ENCODE assay signal across 8 cellular contexts in the genomic region with DNA sequence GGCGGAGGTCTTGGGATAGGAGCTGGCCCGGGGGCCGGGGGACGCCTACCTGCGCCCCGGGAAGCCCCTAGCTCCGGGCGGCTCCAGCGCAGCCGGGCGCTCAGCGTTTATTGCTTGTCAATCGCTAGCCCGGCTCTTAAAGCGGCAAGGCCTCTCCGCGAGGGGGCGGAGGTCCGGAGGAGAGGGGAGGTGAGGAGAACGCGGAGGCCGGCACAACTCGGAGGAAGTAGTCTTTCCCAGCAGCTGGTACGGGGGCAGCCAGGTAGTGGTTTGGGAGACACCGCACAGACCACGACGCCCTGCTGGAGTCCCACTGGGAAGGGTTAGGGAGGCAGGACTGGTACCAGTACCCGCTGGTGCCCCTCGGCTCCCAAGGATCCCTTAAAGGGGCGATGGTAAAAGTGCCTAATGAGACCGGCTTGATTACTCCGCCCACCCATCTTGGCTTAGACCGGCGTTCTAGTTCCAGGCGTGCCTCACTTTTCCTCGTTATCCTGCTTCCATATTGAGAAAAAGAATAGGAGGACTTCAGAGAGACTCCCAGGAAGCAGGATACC. TPM values are rescaled to one million over a fixed set of nuclear protein-coding genes. Genes with fewer than 3 reads are reported as not detected.
DNase-seq lines count a peak whose midpoint lies in the region; ATAC-seq and TF ChIP-seq lines count a peak whose summit lies in the region.

A gene with protein sequence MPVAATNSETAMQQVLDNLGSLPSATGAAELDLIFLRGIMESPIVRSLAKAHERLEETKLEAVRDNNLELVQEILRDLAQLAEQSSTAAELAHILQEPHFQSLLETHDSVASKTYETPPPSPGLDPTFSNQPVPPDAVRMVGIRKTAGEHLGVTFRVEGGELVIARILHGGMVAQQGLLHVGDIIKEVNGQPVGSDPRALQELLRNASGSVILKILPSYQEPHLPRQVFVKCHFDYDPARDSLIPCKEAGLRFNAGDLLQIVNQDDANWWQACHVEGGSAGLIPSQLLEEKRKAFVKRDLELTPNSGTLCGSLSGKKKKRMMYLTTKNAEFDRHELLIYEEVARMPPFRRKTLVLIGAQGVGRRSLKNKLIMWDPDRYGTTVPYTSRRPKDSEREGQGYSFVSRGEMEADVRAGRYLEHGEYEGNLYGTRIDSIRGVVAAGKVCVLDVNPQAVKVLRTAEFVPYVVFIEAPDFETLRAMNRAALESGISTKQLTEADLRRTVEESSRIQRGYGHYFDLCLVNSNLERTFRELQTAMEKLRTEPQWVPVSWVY (minus strand): TSS at position 112 of the 557 bp plus-strand sequence. CDS start 3,076 bp downstream, outside the sequence.

- peak; percentile 81 for DNase-seq in AG08396 (ENCODE audit: low spot score)
- DNase-seq in HK-2 (ENCODE audit: unreplicated experiment): peak; percentile 65
- DNase-seq in SHP77 (lab: John Stamatoyannopoulos, UW): peak; percentile 88 to 90
- peak in 1 of 2 donors; percentile 63 for DNase-seq in activated naive CD4-positive, alpha-beta T cell treated with anti-CD3 and anti-CD28 coated beads, Interleukin-2, amount 50 U/mL, for 72 hours (ENCODE audit: low spot score in 2 of 2)
- DNase-seq in neural progenitor cell (ENCODE audit: low spot score): peak; percentile 95
- DNase-seq in tibial artery: peak; percentile 76 to 85

- peak; percentile 63 to 74 for ATAC-seq in activated naive CD4-positive, alpha-beta T cell treated with anti-CD3 and anti-CD28 coated beads, Interleukin-2, amount 50 U/mL, for 72 hours
- ATAC-seq in gastroesophageal sphincter: peak; percentile 66
- no peak for ATAC-seq in HG02610 (IDR thresholded peaks at IDR 0.05; ENCODE audit: unreplicated experiment)

- peak within 1 kb of the TSS; percentile 95 for H2AFZ ChIP-seq in neural progenitor cell (replicated peaks)

- peaks cover 51% of the 10 kb centered on the region for H3F3A ChIP-seq in neural progenitor cell (ENCODE audit: low read depth)

- H3K4me1 Mint-ChIP-seq in neural progenitor cell: peaks cover 28% of the 10 kb centered on the region

- H3K27me3 ChIP-seq in gastroesophageal sphincter (peaks cover 13% of the 10 kb centered on the region), neural progenitor cell (peaks cover 11% of the 10 kb centered on the region), tibial artery (peaks cover 0 to 12% of the 10 kb centered on the region in 2 donors)

- H3K9ac ChIP-seq in neural progenitor cell: no peak within 1 kb of the TSS

- no peak for TF ChIP-seq EP300 in gastroesophageal sphincter (IDR thresholded peaks at IDR 0.05)

- intact Hi-C loops in tibial artery (cut with DNase I; ENCODE audit: low total_unique reads): no loop called here

- peak in 3 of 4 experiments; percentile 32 to 64 (median 48) for TF ChIP-seq CTCF in gastroesophageal sphincter (IDR thresholded peaks at IDR 0.05)
- peak; percentile 17 for TF ChIP-seq CTCF in neural progenitor cell (IDR thresholded peaks at IDR 0.05)
- peak; percentile 22 to 25 for TF ChIP-seq CTCF in tibial artery (IDR thresholded peaks at IDR 0.05)

- 0% methylated on average over 6 to 14 of the region's 36 CpGs for WGBS in gastroesophageal sphincter (ENCODE audit: low coverage in 1 of 2), 2 donors

- H3K9me3 ChIP-seq in gastroesophageal sphincter: no peaks in the 10 kb centered on the region
- H3K9me3 ChIP-seq in neural progenitor cell (ENCODE audit: low read depth): no peaks in the 10 kb centered on the region
- H3K9me3 ChIP-seq in tibial artery: no peaks in the 10 kb centered on the region

- H3K4me2 ChIP-seq in neural progenitor cell: peak within 1 kb of the TSS; percentile 93

- H3K4me1 ChIP-seq in gastroesophageal sphincter (peaks cover 0 to 49% (median 15%) of the 10 kb centered on the region in 3 donors), neural progenitor cell (peaks cover 31% of the 10 kb centered on the region), tibial artery (peaks cover 0 to 33% (median 22%) of the 10 kb centered on the region in 4 donors)

- H4K20me1 ChIP-seq in neural progenitor cell (ENCODE audit: low read depth): no peaks in the 10 kb centered on the region

- no peaks in the 10 kb centered on the region for H3K9me3 Mint-ChIP-seq in activated naive CD4-positive, alpha-beta T cell treated with anti-CD3 and anti-CD28 coated beads, Interleukin-2, amount 50 U/mL, for 72 hours
- no peaks in the 10 kb centered on the region for H3K9me3 Mint-ChIP-seq in neural progenitor cell

- H3K4me3 Mint-ChIP-seq in neural progenitor cell: peak within 1 kb of the TSS; percentile 90

- peak within 1 kb of the TSS in 1 of 2 donors; percentile 41 for H3K27ac Mint-ChIP-seq in activated naive CD4-positive, alpha-beta T cell treated with anti-CD3 and anti-CD28 coated beads, Interleukin-2, amount 50 U/mL, for 72 hours
- peak within 1 kb of the TSS; percentile 69 for H3K27ac Mint-ChIP-seq in neural progenitor cell

- no peaks in the 10 kb centered on the region for H3K79me2 ChIP-seq in neural progenitor cell (ENCODE audit: low read depth)

- H3K36me3 Mint-ChIP-seq in activated naive CD4-positive, alpha-beta T cell treated with anti-CD3 and anti-CD28 coated beads, Interleukin-2, amount 50 U/mL, for 72 hours: no peaks in the 10 kb centered on the region
- no peaks in the 10 kb centered on the region for H3K36me3 Mint-ChIP-seq in neural progenitor cell

- TF ChIP-seq POLR2A in gastroesophageal sphincter (IDR thresholded peaks at IDR 0.05): peak; percentile 41 to 50

- H3K4me3 ChIP-seq in gastroesophageal sphincter (peak within 1 kb of the TSS; percentile 79 to 81), neural progenitor cell (peak within 1 kb of the TSS; percentile 76), tibial artery (peak within 1 kb of the TSS; percentile 76 to 93)

- peak within 1 kb of the TSS; percentile 86 to 96 (median 94) for H3K27ac ChIP-seq in gastroesophageal sphincter
- H3K27ac ChIP-seq in neural progenitor cell: no peak within 1 kb of the TSS
- H3K27ac ChIP-seq in tibial artery: peak within 1 kb of the TSS; percentile 95 to 96

- H3K36me3 ChIP-seq in gastroesophageal sphincter (peaks cover 0 to 19% of the 10 kb centered on the region in 2 donors), neural progenitor cell (no peaks in the 10 kb centered on the region), tibial artery (no peaks in the 10 kb centered on the region)

- peaks cover 9% of the 10 kb centered on the region for H3K27me3 Mint-ChIP-seq in neural progenitor cell (ENCODE audit: insufficient read depth, low read depth)

RNA-seq across cellular contexts. Expression of the gene that starts here (rescaled TPM):
- total RNA-seq in activated naive CD4-positive, alpha-beta T cell treated with anti-CD3 and anti-CD28 coated beads, Interleukin-2, amount 50 U/mL, for 72 hours: 1 to 10 TPM; 4.6 to 6.0 TPM
- total RNA-seq in gastroesophageal sphincter (10 to 100 TPM in 3 of 4 donors, 1 to 10 TPM in 1; 6.3 to 20.9 (median 15.1) TPM), neural progenitor cell (ENCODE audit: low replicate concordance) (7.8 and 24.5 TPM in 2 replicates)
